Comparison of ENCODE assay signal across 15 cellular contexts in the genomic region with DNA sequence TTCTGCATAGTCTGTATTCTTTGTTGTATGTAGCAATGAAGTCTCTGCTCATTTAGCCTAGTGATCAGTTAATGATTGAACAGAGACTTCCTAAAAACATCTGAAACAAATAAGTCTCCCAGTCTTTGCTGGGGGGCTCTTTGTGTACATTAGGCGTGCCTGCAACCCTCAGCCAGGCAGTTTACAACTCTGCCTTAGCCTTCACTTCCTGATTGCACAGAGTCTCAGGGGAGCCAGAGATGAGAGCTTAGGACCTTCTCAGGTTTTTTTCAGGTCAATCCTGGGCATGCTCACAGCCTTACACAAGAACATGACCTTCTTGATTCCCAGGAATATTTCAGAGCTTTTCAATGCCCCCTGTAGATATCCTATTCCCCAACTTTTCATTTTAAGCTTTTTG.
"Had no signal": no experiment of that assay in that cellular context is flagged by ENCODE, and none has a peak within 500 bp of the region (broad histone marks: within the 10 kb centered on the region; RNA-seq: fewer than 3 reads in every experiment).

No MANE protein-coding gene starts in this region.

- H3K36me3 ChIP-seq: colonic mucosa, esophagus squamous epithelium, heart left ventricle, neutrophil had no signal

- H3K27ac Mint-ChIP-seq: naive thymus-derived CD8-positive, alpha-beta T cell had no signal

- H3K9me3 ChIP-seq: colonic mucosa, esophagus squamous epithelium, neutrophil had no signal

- H3K4me3 ChIP-seq: colonic mucosa, esophagus squamous epithelium, heart left ventricle had no signal

- FAIRE-seq: small intestine had no signal

- DNase-seq: colonic mucosa; dermis blood vessel endothelial cell; esophagus squamous epithelium; foreskin melanocyte; heart left ventricle; hippocampal formation; kidney glomerular epithelial cell; naive thymus-derived CD8-positive, alpha-beta T cell; posterior cingulate gyrus; small intestine; stimulated activated CD4-positive, alpha-beta T cell treated with anti-CD3 and anti-CD28 coated beads, Interleukin-12 subunit alpha, Interleukin-12 subunit beta, amount 100 ng/mL, for 4 hours; stimulated activated CD4-positive, alpha-beta T cell treated with anti-CD3 and anti-CD28 coated beads, Interleukin-2, amount 100 ng/mL, for 48 hours; stimulated activated naive CD4-positive, alpha-beta T cell treated with Interleukin-2 at 50 U/mL for 16 hours; trophoblast cell had no signal

- ATAC-seq: heart left ventricle; naive thymus-derived CD8-positive, alpha-beta T cell had no signal

- H3K27ac ChIP-seq: colonic mucosa, esophagus squamous epithelium, heart left ventricle, neutrophil had no signal

- H3K4me1 ChIP-seq: colonic mucosa had no signal

- H3K27me3 ChIP-seq: colonic mucosa, esophagus squamous epithelium, heart left ventricle, neutrophil had no signal

- H3K27me3 Mint-ChIP-seq: naive thymus-derived CD8-positive, alpha-beta T cell had no signal

- H3K4me3 Mint-ChIP-seq: naive thymus-derived CD8-positive, alpha-beta T cell had no signal
